10 cellular contexts compared by ENCODE assay signal in the genomic region with DNA sequence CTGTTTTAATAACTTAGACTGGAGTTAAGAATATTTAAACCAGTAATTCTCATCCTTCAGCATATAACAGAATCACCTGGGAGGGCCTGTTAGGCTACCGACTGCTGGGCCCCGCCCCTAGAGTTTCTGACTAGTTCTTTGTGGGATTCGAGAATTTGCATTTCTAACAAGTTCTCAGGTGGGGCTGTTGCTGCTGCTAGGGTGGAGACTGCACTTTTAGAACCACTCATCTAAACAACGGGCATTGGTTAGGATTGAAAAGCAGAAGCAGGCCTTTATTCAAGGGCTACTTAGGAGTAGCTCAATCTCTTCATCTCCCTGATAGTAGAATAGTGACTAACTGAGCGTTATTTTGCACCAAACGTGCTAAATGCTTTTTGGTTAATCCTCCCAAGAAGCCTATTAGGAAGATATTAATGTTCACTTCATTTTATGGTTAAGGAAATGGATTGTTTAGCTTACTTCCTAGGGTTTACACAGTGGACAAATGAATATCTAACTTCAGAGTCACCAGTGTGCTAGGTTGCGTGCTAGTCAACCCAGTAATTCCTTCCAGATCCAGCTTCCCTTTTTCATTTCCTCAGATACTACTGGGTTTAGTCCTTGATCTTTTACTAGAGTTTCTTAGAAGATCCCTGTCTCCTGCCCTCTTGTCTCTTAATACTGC. TPM values are rescaled to one million over a fixed set of nuclear protein-coding genes. Genes with fewer than 3 reads are reported as not detected.
DNase-seq lines count a peak whose midpoint lies in the region; ATAC-seq, FAIRE-seq and TF ChIP-seq lines count a peak whose summit lies in the region.
"Had no signal": no experiment of that assay in that cellular context is flagged by ENCODE, and none has a peak within 500 bp of the region (broad histone marks: within the 10 kb centered on the region; RNA-seq: fewer than 3 reads in every experiment).

No MANE protein-coding gene starts in this region.

- no peak overlapping the region for H3K27ac ChIP-seq in effector memory CD4-positive, alpha-beta T cell (ENCODE audit: insufficient read depth, low read length, poor library complexity, severe bottlenecking)
- no peak overlapping the region for H3K27ac ChIP-seq in suprapubic skin
- H3K27ac ChIP-seq: prostate gland had no signal

- H3K36me3 ChIP-seq in bronchial epithelial cell (ENCODE audit: control insufficient read depth, insufficient read depth, low read length) (no peaks in the 10 kb centered on the region), suprapubic skin (peaks cover 10% of the 10 kb centered on the region)
- no peaks in the 10 kb centered on the region for H3K36me3 ChIP-seq in effector memory CD4-positive, alpha-beta T cell (ENCODE audit: control insufficient read depth, insufficient read depth, low read length)
- H3K36me3 ChIP-seq: prostate gland had no signal

- TF ChIP-seq EP300 in suprapubic skin (IDR thresholded peaks at IDR 0.05) = no peak

- DNase-seq in GM10266 (ENCODE audit: extremely low spot score) (peak; percentile 54), bronchial epithelial cell (ENCODE audit: low read depth) (peak; percentile 13), NCI-H69 (lab: John Stamatoyannopoulos, UW) (no peak), LoVo (ENCODE audit: low spot score) (no peak), suprapubic skin (ENCODE audit: low spot score in 2 of 2) (no peak)
- no peak for DNase-seq in effector memory CD4-positive, alpha-beta T cell
- DNase-seq: C1 segment of cervical spinal cord had no signal

- TF ChIP-seq POLR2A in suprapubic skin (IDR thresholded peaks at IDR 0.05) = no peak

- no peaks in the 10 kb centered on the region for H3K9me3 ChIP-seq in effector memory CD4-positive, alpha-beta T cell (ENCODE audit: control insufficient read depth, low read length)
- H3K9me3 ChIP-seq in suprapubic skin = no peaks in the 10 kb centered on the region
- H3K9me3 ChIP-seq: prostate gland had no signal

- WGBS in suprapubic skin = 61% methylated on average over 7 of the region's 7 CpGs

- H3K4me1 ChIP-seq in effector memory CD4-positive, alpha-beta T cell (ENCODE audit: control insufficient read depth, insufficient read depth, low read length, poor library complexity, severe bottlenecking) = no peaks in the 10 kb centered on the region
- H3K4me1 ChIP-seq in suprapubic skin = no peaks in the 10 kb centered on the region
- H3K4me1 ChIP-seq: prostate gland had no signal

- H3K27me3 ChIP-seq in bronchial epithelial cell (ENCODE audit: control insufficient read depth, insufficient read depth, low read length) = no peaks in the 10 kb centered on the region
- no peaks in the 10 kb centered on the region for H3K27me3 ChIP-seq in effector memory CD4-positive, alpha-beta T cell (replicated peaks; ENCODE audit: control insufficient read depth, insufficient read depth, low read length, poor library complexity, severe bottlenecking)
- no peaks in the 10 kb centered on the region for H3K27me3 ChIP-seq in suprapubic skin

- FAIRE-seq in bronchial epithelial cell (lab: Jason Lieb, UNC) = no peak

- H3K4me3 ChIP-seq in bronchial epithelial cell (ENCODE audit: low read depth, low read length) (no peak overlapping the region), suprapubic skin (no peak overlapping the region)
- H3K4me3 ChIP-seq in effector memory CD4-positive, alpha-beta T cell (ENCODE audit: insufficient read depth, low read depth, low read length, poor library complexity, severe bottlenecking) = no peak overlapping the region
- H3K4me3 ChIP-seq: prostate gland had no signal

- ATAC-seq in GM21390 (IDR thresholded peaks at IDR 0.05; ENCODE audit: unreplicated experiment) (peak; percentile 93), HG03354 (IDR thresholded peaks at IDR 0.05; ENCODE audit: poor library complexity, severe bottlenecking, unreplicated experiment) (peak; percentile 98)

- TF ChIP-seq CTCF in GM10266 (IDR thresholded peaks at IDR 0.05; ENCODE audit: control insufficient read depth, insufficient read depth, low read depth, missing control alignments) (no peak), bronchial epithelial cell (IDR thresholded peaks at IDR 0.05; ENCODE audit: insufficient read depth, low read length, severe bottlenecking) (no peak), suprapubic skin (IDR thresholded peaks at IDR 0.05) (no peak)

RNA-seq across cellular contexts. Expression of a gene that starts 31.1 kb away (rescaled TPM):
- 109 and 132 TPM in 2 replicates for total RNA-seq in bronchial epithelial cell
- 10 to 100 TPM; 27.0 to 65.7 (median 47.9) TPM for total RNA-seq in suprapubic skin

RNA-seq across cellular contexts. Expression of a gene that starts 32.8 kb away (rescaled TPM):
- total RNA-seq in bronchial epithelial cell = 48.7 and 55.8 TPM in 2 replicates
- 10 to 100 TPM; 23.6 to 39.0 (median 31.9) TPM for total RNA-seq in suprapubic skin

Comparison
In these comparisons a context has a peak if more than half of its experiments do, and no peak if none do; other contexts are left out.
1. DNase-seq: peak in GM10266 (single experiment) and bronchial epithelial cell (single experiment); none in NCI-H69 (single experiment), LoVo (single experiment), effector memory CD4-positive, alpha-beta T cell (0 of 3) and suprapubic skin (0 of 2).